38 cellular contexts compared by ENCODE assay signal in genomic region chr5:122485226-122485625, GRCh38.
"Had no signal": no experiment of that assay in that cellular context is flagged by ENCODE, and none has a peak within 500 bp of the region (broad histone marks: within the 10 kb centered on the region; RNA-seq: fewer than 3 reads in every experiment).

No MANE protein-coding gene starts in this region.

- H3K36me3 Mint-ChIP-seq: activated naive CD4-positive, alpha-beta T cell treated with anti-CD3 and anti-CD28 coated beads, Interleukin-2, amount 10 ng/mL, durations not matched to agents 7 days and 5 days; activated naive CD4-positive, alpha-beta T cell treated with anti-CD3 and anti-CD28 coated beads, Interleukin-2, amount 50 U/mL, for 24 hours; activated naive CD8-positive, alpha-beta T cell; activated naive CD8-positive, alpha-beta T cell treated with anti-CD3 and anti-CD28 coated beads for 36 hours; activated naive CD8-positive, alpha-beta T cell treated with anti-CD3 and anti-CD28 coated beads, Interleukin-2, amount 10 ng/mL, durations not matched to agents 7 days and 5 days; brain had no signal

- H3K9me3 Mint-ChIP-seq: activated naive CD4-positive, alpha-beta T cell treated with anti-CD3 and anti-CD28 coated beads for 36 hours; activated naive CD4-positive, alpha-beta T cell treated with anti-CD3 and anti-CD28 coated beads, Interleukin-2, amount 10 ng/mL, durations not matched to agents 7 days and 5 days; activated naive CD8-positive, alpha-beta T cell treated with anti-CD3 and anti-CD28 coated beads for 36 hours; activated naive CD8-positive, alpha-beta T cell treated with anti-CD3 and anti-CD28 coated beads, Interleukin-2, amount 10 ng/mL, durations not matched to agents 7 days and 5 days; activated naive CD8-positive, alpha-beta T cell treated with anti-CD3 and anti-CD28 coated beads, Interleukin-2, amount 50 U/mL, for 24 hours; activated T-cell treated with anti-CD3 and anti-CD28 coated beads, Interleukin-2, amount 50 U/mL, for 24 hours; activated T-helper 1 cell treated with anti-CD3 and anti-CD28 coated beads, Interleukin-12 subunit alpha, Interleukin-12 subunit beta, Interleukin-2, Interleukin-4 antibody, amounts not matched to agents 30 ng/mL and 10 ng/mL and 1 ng/mL, durations not matched to agents 14 hours and 24 hours and 36 hours; activated T-helper 2 cell treated with anti-CD3 and anti-CD28 coated beads, Interferon-gamma antibody, Interleukin-2, Interleukin-4, amounts not matched to agents 10 μg/mL and 5 μg/mL and 100 μg/mL, durations not matched to agents 14 hours and 24 hours and 36 hours had no signal

- FAIRE-seq: astrocyte, bronchial epithelial cell had no signal

- ATAC-seq: activated naive CD8-positive, alpha-beta T cell treated with anti-CD3 and anti-CD28 coated beads, Interleukin-2, amount 50 U/mL, for 24 hours; activated T-cell treated with anti-CD3 and anti-CD28 coated beads, Interleukin-2, amount 50 U/mL, for 4 hours; activated T-cell treated with anti-CD3 and anti-CD28 coated beads, Interleukin-2, amount 50 U/mL, for 72 hours; activated T-helper 17 cell treated with anti-CD3 and anti-CD28 coated beads, Interleukin-2, amount 50 U/mL, for 72 hours; body of pancreas had no signal

- DNase-seq: activated effector memory CD4-positive, alpha-beta T cell treated with anti-CD3 and anti-CD28 coated beads, Interleukin-2, amount 50 U/mL, for 16 hours; activated effector memory CD4-positive, alpha-beta T cell treated with Interleukin-2 at 50 U/mL for 16 hours; activated gamma-delta T cell; activated gamma-delta T cell treated with Interleukin-2 at 50 U/mL for 16 hours; activated naive CD4-positive, alpha-beta T cell; activated naive CD4-positive, alpha-beta T cell treated with anti-CD3 and anti-CD28 coated beads for 36 hours; activated naive CD4-positive, alpha-beta T cell treated with anti-CD3 and anti-CD28 coated beads, Interleukin-2, amount 10 ng/mL, durations not matched to agents 7 days and 5 days; activated naive CD4-positive, alpha-beta T cell treated with anti-CD3 and anti-CD28 coated beads, Interleukin-2, amount 50 U/mL, for 16 hours; activated naive CD4-positive, alpha-beta T cell treated with Interleukin-2 at 50 U/mL for 16 hours; activated naive CD8-positive, alpha-beta T cell treated with anti-CD3 and anti-CD28 coated beads for 36 hours; activated naive CD8-positive, alpha-beta T cell treated with anti-CD3 and anti-CD28 coated beads, Interleukin-2, amount 10 ng/mL, durations not matched to agents 7 days and 5 days; activated naive CD8-positive, alpha-beta T cell treated with anti-CD3 and anti-CD28 coated beads, Interleukin-2, amount 50 U/mL, for 24 hours; activated T-cell treated with anti-CD3 and anti-CD28 coated beads, Interleukin-2, amount 50 U/mL, for 1 hour; activated T-cell treated with anti-CD3 and anti-CD28 coated beads, Interleukin-2, amount 50 U/mL, for 24 hours; activated T-cell treated with anti-CD3 and anti-CD28 coated beads, Interleukin-2, amount 50 U/mL, for 4 hours; activated T-cell treated with anti-CD3 and anti-CD28 coated beads, Interleukin-2, amount 50 U/mL, for 48 hours; activated T-cell treated with anti-CD3 and anti-CD28 coated beads, Interleukin-2, amount 50 U/mL, for 72 hours; adrenal gland; amniotic stem cell; amygdala; anterior cingulate cortex; aorta; body of pancreas; brain microvascular endothelial cell; caudate nucleus; central memory CD4-positive, alpha-beta T cell; cerebellar nuclear complex had no signal

- H3K27ac ChIP-seq: adrenal gland, ascending aorta, body of pancreas, brain microvascular endothelial cell, breast epithelium, cardiac muscle cell had no signal

- H3K27me3 ChIP-seq: adrenal gland, ascending aorta, body of pancreas, brain microvascular endothelial cell, breast epithelium, cardiac muscle cell had no signal

- H3K27ac Mint-ChIP-seq: activated naive CD4-positive, alpha-beta T cell treated with anti-CD3 and anti-CD28 coated beads for 36 hours; activated naive CD4-positive, alpha-beta T cell treated with anti-CD3 and anti-CD28 coated beads, Interleukin-2, amount 10 ng/mL, durations not matched to agents 7 days and 5 days; activated naive CD4-positive, alpha-beta T cell treated with anti-CD3 and anti-CD28 coated beads, Interleukin-2, amount 50 U/mL, for 24 hours; activated naive CD8-positive, alpha-beta T cell; activated naive CD8-positive, alpha-beta T cell treated with anti-CD3 and anti-CD28 coated beads for 36 hours; activated naive CD8-positive, alpha-beta T cell treated with anti-CD3 and anti-CD28 coated beads, Interleukin-2, amount 10 ng/mL, durations not matched to agents 7 days and 5 days; activated naive CD8-positive, alpha-beta T cell treated with anti-CD3 and anti-CD28 coated beads, Interleukin-2, amount 50 U/mL, for 24 hours; activated T-cell treated with anti-CD3 and anti-CD28 coated beads, Interleukin-2, amount 50 U/mL, for 24 hours; activated T-cell treated with anti-CD3 and anti-CD28 coated beads, Interleukin-2, amount 50 U/mL, for 72 hours; activated T-helper 1 cell treated with anti-CD3 and anti-CD28 coated beads, Interleukin-12 subunit alpha, Interleukin-12 subunit beta, Interleukin-2, Interleukin-4 antibody, amounts not matched to agents 30 ng/mL and 10 ng/mL and 1 ng/mL, durations not matched to agents 14 hours and 24 hours and 36 hours; activated T-helper 17 cell treated with anti-CD3 and anti-CD28 coated beads, Interleukin-2, amount 50 U/mL, for 72 hours; activated T-helper 2 cell treated with anti-CD3 and anti-CD28 coated beads, Interferon-gamma antibody, Interleukin-2, Interleukin-4, amounts not matched to agents 10 μg/mL and 5 μg/mL and 100 μg/mL, durations not matched to agents 14 hours and 24 hours and 36 hours; brain had no signal

- H3K4me3 ChIP-seq: adrenal gland, ascending aorta, body of pancreas, breast epithelium, cardiac muscle cell had no signal

- H3K36me3 ChIP-seq: adrenal gland, ascending aorta, brain microvascular endothelial cell, cardiac muscle cell had no signal

- H3K9me3 ChIP-seq: adrenal gland, ascending aorta, body of pancreas had no signal

- H3K4me1 ChIP-seq: adrenal gland, ascending aorta, body of pancreas, breast epithelium had no signal
